ENCODE assay signal across 8 cellular contexts in the genomic region with DNA sequence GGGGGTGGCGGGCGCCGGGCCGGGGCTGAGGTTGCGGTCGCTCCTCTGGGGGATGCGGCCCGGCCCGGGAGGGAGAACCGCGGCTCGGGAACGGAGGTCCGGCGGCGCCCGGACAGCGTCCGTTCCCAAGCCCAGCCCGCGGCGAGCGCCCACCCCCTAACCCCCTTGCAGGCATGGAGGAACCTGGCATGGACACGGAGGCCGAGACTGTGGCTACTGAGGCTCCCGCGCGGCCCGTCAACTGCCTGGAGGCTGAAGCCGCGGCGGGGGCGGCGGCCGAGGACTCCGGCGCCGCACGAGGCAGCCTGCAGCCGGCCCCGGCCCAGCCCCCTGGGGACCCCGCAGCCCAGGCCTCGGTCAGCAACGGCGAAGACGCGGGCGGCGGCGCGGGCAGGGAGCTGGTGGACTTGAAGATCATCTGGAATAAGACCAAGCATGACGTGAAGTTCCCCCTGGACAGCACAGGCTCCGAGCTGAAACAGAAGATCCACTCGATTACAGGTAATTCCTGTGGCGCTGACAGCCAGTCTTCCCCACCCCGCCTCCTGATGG. TPM values are rescaled to one million over a fixed set of nuclear protein-coding genes. Genes with fewer than 3 reads are reported as not detected.
A peak's percentile ranks its signal among the peaks of the same experiment; 100 is the strongest.
DNase-seq lines count a peak whose midpoint lies in the region; ATAC-seq and TF ChIP-seq lines count a peak whose summit lies in the region.

No MANE protein-coding gene starts in this region.

- TF ChIP-seq CTCF in DND-41 (IDR thresholded peaks at IDR 0.05; ENCODE audit: borderline replicate concordance, extremely low read depth, low read length, poor library complexity, severe bottlenecking): no peak
- TF ChIP-seq CTCF in coronary artery (IDR thresholded peaks at IDR 0.05): no peak
- TF ChIP-seq CTCF in GM10266 (IDR thresholded peaks at IDR 0.05; ENCODE audit: control insufficient read depth, insufficient read depth, low read depth, missing control alignments): no peak

- H3K4me1 ChIP-seq in DND-41 (ENCODE audit: insufficient read depth, low read length) (peaks cover 39% of the 10 kb centered on the region), stomach smooth muscle (ENCODE audit: control insufficient read depth, insufficient read depth, low read length) (peaks cover 22% of the 10 kb centered on the region)

- H3K27me3 ChIP-seq in DND-41 (ENCODE audit: insufficient read depth, low read length, poor library complexity): no peaks in the 10 kb centered on the region
- no peaks in the 10 kb centered on the region for H3K27me3 ChIP-seq in stomach smooth muscle (ENCODE audit: control insufficient read depth in 1 of 2, insufficient read depth in 2 of 2, low read length in 2 of 2)

- H3K36me3 ChIP-seq in DND-41 (ENCODE audit: insufficient read depth, low read length) (peaks cover 39% of the 10 kb centered on the region), SK-N-MC (ENCODE audit: insufficient read depth, low read length) (peaks cover 45% of the 10 kb centered on the region), stomach smooth muscle (ENCODE audit: control insufficient read depth in 2 of 2, insufficient read depth in 2 of 2, low read length in 2 of 2) (peaks cover 23 to 30% of the 10 kb centered on the region in 2 donors)

- H2AFZ ChIP-seq in DND-41 (ENCODE audit: low read depth, low read length): peak overlapping the region; percentile 86

- peak overlapping the region; percentile 81 for H3K27ac ChIP-seq in DND-41 (ENCODE audit: low read length)
- peak overlapping the region; percentile 80 for H3K27ac ChIP-seq in SK-N-MC
- peak overlapping the region; percentile 91 to 93 for H3K27ac ChIP-seq in coronary artery
- peak overlapping the region; percentile 77 for H3K27ac ChIP-seq in stomach smooth muscle (ENCODE audit: low read length)

- H3K9me3 ChIP-seq in DND-41 (ENCODE audit: insufficient read depth, low read length, severe bottlenecking) (no peaks in the 10 kb centered on the region), SK-N-MC (ENCODE audit: low read depth, low read length) (no peaks in the 10 kb centered on the region), stomach smooth muscle (ENCODE audit: control insufficient read depth in 2 of 2, low read length in 2 of 2) (no peaks in the 10 kb centered on the region)

- H3K4me3 ChIP-seq in DND-41 (ENCODE audit: low read depth in 1 of 2, low read length in 2 of 2) (peak overlapping the region; percentile 31 to 93), SK-N-MC (peak overlapping the region; percentile 77), coronary artery (peak overlapping the region; percentile 81), stomach smooth muscle (ENCODE audit: low read length in 2 of 2) (peak overlapping the region; percentile 61 to 93)

- H3K79me2 ChIP-seq in DND-41 (ENCODE audit: insufficient read depth, low read length): peaks cover 62% of the 10 kb centered on the region

- ATAC-seq in DND-41 (ENCODE audit: insufficient read depth, low read depth) (peak; percentile 9; the same call in 2 of the 3 replicates), HG02571 (IDR thresholded peaks at IDR 0.05; ENCODE audit: unreplicated experiment) (peak; percentile 1)

- H4K20me1 ChIP-seq in DND-41 (ENCODE audit: insufficient read depth, low read length): peaks cover 2% of the 10 kb centered on the region; the same call in 1 of the 2 replicates

- peak overlapping the region; percentile 94 for H3K4me2 ChIP-seq in DND-41 (ENCODE audit: insufficient read depth, low read length)

- H3K9ac ChIP-seq in DND-41 (ENCODE audit: low read depth, low read length): peak overlapping the region; percentile 96
- H3K9ac ChIP-seq in SK-N-MC (ENCODE audit: insufficient read length): peak overlapping the region; percentile 95
- H3K9ac ChIP-seq in stomach smooth muscle (ENCODE audit: low read length in 2 of 2): peak overlapping the region; percentile 84 to 85

- DNase-seq in DND-41 (no peak), SK-N-MC (ENCODE audit: low read depth, low spot score) (no peak), coronary artery (ENCODE audit: low spot score) (peak; percentile 75), lung microvascular endothelial cell (ENCODE audit: low read depth in 2 of 2) (peak; percentile 35 to 40), GM10266 (ENCODE audit: extremely low spot score) (no peak), NCI-H2196 treated with DMSO at 0.1 percent for 48 hours (lab: John Stamatoyannopoulos, UW; ENCODE audit: unreplicated experiment) (no peak)

RNA-seq across cellular contexts. Expression of gene UBFD1, which starts 0.3 kb away (rescaled TPM):
- 39.7 and 68.5 TPM in 2 replicates for total RNA-seq in lung microvascular endothelial cell

RNA-seq across cellular contexts. Expression of gene EARS2, which starts 0.7 kb away (rescaled TPM):
- total RNA-seq in lung microvascular endothelial cell: 12.6 and 16.1 TPM in 2 replicates

RNA-seq across cellular contexts. Expression of gene NDUFAB1, which starts 38.3 kb away (rescaled TPM):
- 155 and 164 TPM in 2 replicates for total RNA-seq in lung microvascular endothelial cell

RNA-seq across cellular contexts. Expression of gene GGA2, which starts 47.6 kb away (rescaled TPM):
- 22.9 and 28.4 TPM in 2 replicates for total RNA-seq in lung microvascular endothelial cell

Comparison
In these comparisons a context has a peak if more than half of its experiments do, and no peak if none do; other contexts are left out.
1. DNase-seq: peak in coronary artery (single experiment) and lung microvascular endothelial cell (2 of 2); none in DND-41 (single experiment), SK-N-MC (single experiment), GM10266 (single experiment) and NCI-H2196 treated with DMSO at 0.1 percent for 48 hours (single experiment).
2. Peak in every context shown above with its lines, with median percentiles within 50 percentile points of each other: H3K27ac ChIP-seq, H3K4me3 ChIP-seq and H3K9ac ChIP-seq.